17 cellular contexts compared by ENCODE assay signal in the genomic region with DNA sequence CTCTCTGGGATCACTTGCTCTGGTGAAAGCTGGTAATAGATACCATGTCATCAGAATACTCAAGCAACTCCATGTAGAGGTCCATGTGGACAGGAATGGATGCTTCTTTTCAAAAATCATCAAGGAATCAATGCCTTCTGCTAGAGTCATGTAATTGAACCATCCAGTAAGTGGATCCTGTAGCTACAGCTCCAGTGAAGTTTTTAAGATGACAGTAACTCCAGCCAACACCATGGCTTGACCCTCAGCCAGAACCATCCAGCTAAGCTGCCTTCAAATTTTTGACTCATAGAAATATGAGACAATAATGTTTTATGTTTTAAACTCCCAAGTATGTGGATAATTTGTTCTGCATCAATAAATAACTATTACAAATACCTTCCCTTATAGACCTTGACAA.
A peak's percentile ranks its signal among the peaks of the same experiment; 100 is the strongest.
DNase-seq lines count a peak whose midpoint lies in the region; FAIRE-seq and TF ChIP-seq lines count a peak whose summit lies in the region.
"Had no signal": no experiment of that assay in that cellular context is flagged by ENCODE, and none has a peak within 500 bp of the region (broad histone marks: within the 10 kb centered on the region; RNA-seq: fewer than 3 reads in every experiment).

No MANE protein-coding gene starts in this region.

- no peaks in the 10 kb centered on the region for H3K9me3 ChIP-seq in kidney (ENCODE audit: control insufficient read depth in 1 of 2, low read length in 2 of 2)

- no peak overlapping the region for H3K4me3 ChIP-seq in kidney (ENCODE audit: low read length in 2 of 2)
- H3K4me3 ChIP-seq: HAP-1 had no signal

- intact Hi-C loops in kidney (cut with DNase I), result no loop called here

- TF ChIP-seq CTCF in kidney (IDR thresholded peaks at IDR 0.05; ENCODE audit: borderline replicate concordance, extremely low read depth, insufficient read depth), result no peak

- H3K36me3 ChIP-seq in kidney (ENCODE audit: control insufficient read depth in 1 of 2, insufficient read depth in 2 of 2, low read length in 2 of 2), result no peaks in the 10 kb centered on the region
- H3K36me3 ChIP-seq: HAP-1 had no signal

- DNase-seq in dedifferentiated amniotic fluid mesenchymal stem cell (ENCODE audit: extremely low spot score) (peak; percentile 36), fibroblast of peridontal ligament (ENCODE audit: extremely low read depth) (peak; percentile 66), stromal cell of bone marrow (ENCODE audit: low read depth) (peak; percentile 61), kidney (no peak), COLO829 (ENCODE audit: low spot score) (no peak), DMS153 treated with DMSO at 0.1 percent for 48 hours (lab: John Stamatoyannopoulos, UW; ENCODE audit: unreplicated experiment) (no peak)
- DNase-seq: C1 segment of cervical spinal cord; CD8-positive, alpha-beta T cell; DMS 273 treated with DMSO at 0.1 percent for 48 hours; DMS53; DND-41; GOT3 had no signal

- H3K27ac ChIP-seq in kidney (ENCODE audit: low read depth in 2 of 2, low read length in 2 of 2), result no peak overlapping the region

- H3K4me1 ChIP-seq in kidney (ENCODE audit: control insufficient read depth in 1 of 2, insufficient read depth in 1 of 2, low read depth in 1 of 2, low read length in 2 of 2), result no peaks in the 10 kb centered on the region

- FAIRE-seq in kidney (lab: Jason Lieb, UNC), result no peak
- FAIRE-seq: D721Med, G401.6, GM12892, H54 had no signal

- no peak overlapping the region for H3K9ac ChIP-seq in kidney (ENCODE audit: low read length in 2 of 2)

Comparison
In these comparisons a context has a peak if more than half of its experiments do, and no peak if none do; other contexts are left out.
1. DNase-seq: peak in dedifferentiated amniotic fluid mesenchymal stem cell (single experiment), fibroblast of peridontal ligament (single experiment) and stromal cell of bone marrow (single experiment); none in kidney (single experiment), COLO829 (single experiment) and DMS153 treated with DMSO at 0.1 percent for 48 hours (single experiment).